26 cellular contexts compared by ENCODE assay signal in genomic region chr3:48459773-48460516, GRCh38. TPM values are rescaled to one million over a fixed set of nuclear protein-coding genes. Genes with fewer than 3 reads are reported as not detected.
DNase-seq lines count a peak whose midpoint lies in the region; ATAC-seq and TF ChIP-seq lines count a peak whose summit lies in the region.
"Had no signal": no experiment of that assay in that cellular context is flagged by ENCODE, and none has a peak within 500 bp of the region (broad histone marks: within the 10 kb centered on the region; RNA-seq: fewer than 3 reads in every experiment).

No MANE protein-coding gene starts in this region.

- H3K36me3 ChIP-seq in left lung, result peaks cover 0 to 86% of the 10 kb centered on the region in 2 donors

- H3K4me1 ChIP-seq in left lung, result peaks cover under 1 to 2% of the 10 kb centered on the region in 2 donors

- H3K27me3 ChIP-seq in left lung, result no peaks in the 10 kb centered on the region
- H3K27me3 ChIP-seq: BLaER1 had no signal

- POLR2A ChIA-PET in activated naive CD8-positive, alpha-beta T cell treated with anti-CD3 and anti-CD28 coated beads, Interleukin-2, amount 10 ng/mL, durations not matched to agents 7 days and 5 days (lab: Charles Lee), result interaction anchor here (1.5 kb wide), 1 partner anchor 21 kb away, joined by 7 read pairs; the partner anchor contains the start of gene CCDC51

- ATAC-seq in activated naive CD8-positive, alpha-beta T cell treated with anti-CD3 and anti-CD28 coated beads, Interleukin-2, amount 10 ng/mL, durations not matched to agents 7 days and 5 days (ENCODE audit: low read depth), result no peak
- ATAC-seq in left lung (peak; percentile 53), GM21447 (IDR thresholded peaks at IDR 0.05; ENCODE audit: unreplicated experiment) (no peak)
- ATAC-seq in stimulated activated effector memory CD8-positive, alpha-beta T cell treated with anti-CD3 and anti-CD28 coated beads, Interleukin-12 subunit alpha, Interleukin-12 subunit beta, amount 100 ng/mL, for 72 hours, result no peak
- ATAC-seq: HCT116 had no signal

- no peak overlapping the region for H3K4me3 Mint-ChIP-seq in activated naive CD8-positive, alpha-beta T cell treated with anti-CD3 and anti-CD28 coated beads, Interleukin-2, amount 10 ng/mL, durations not matched to agents 7 days and 5 days
- H3K4me3 Mint-ChIP-seq in activated naive CD8-positive, alpha-beta T cell treated with anti-CD3 and anti-CD28 coated beads for 36 hours, result no peak overlapping the region
- no peak overlapping the region for H3K4me3 Mint-ChIP-seq in stimulated activated effector memory CD8-positive, alpha-beta T cell treated with anti-CD3 and anti-CD28 coated beads, Interleukin-12 subunit alpha, Interleukin-12 subunit beta, amount 100 ng/mL, for 72 hours

- intact Hi-C loops in left lung (cut with DNase I), result loop anchor here in 1 of 2 donors (10.0 kb wide), 1 partner anchor 85 kb away; no protein-coding TSS in a partner anchor

- H3K27me3 Mint-ChIP-seq in activated naive CD8-positive, alpha-beta T cell treated with anti-CD3 and anti-CD28 coated beads, Interleukin-2, amount 10 ng/mL, durations not matched to agents 7 days and 5 days, result no peaks in the 10 kb centered on the region
- no peaks in the 10 kb centered on the region for H3K27me3 Mint-ChIP-seq in activated naive CD8-positive, alpha-beta T cell treated with anti-CD3 and anti-CD28 coated beads for 36 hours
- H3K27me3 Mint-ChIP-seq: CD4-positive, CD25-positive, alpha-beta regulatory T cell had no signal

- H3K36me3 Mint-ChIP-seq in activated naive CD8-positive, alpha-beta T cell treated with anti-CD3 and anti-CD28 coated beads, Interleukin-2, amount 10 ng/mL, durations not matched to agents 7 days and 5 days, result peaks cover 18% of the 10 kb centered on the region
- peaks cover 3% of the 10 kb centered on the region for H3K36me3 Mint-ChIP-seq in activated naive CD8-positive, alpha-beta T cell treated with anti-CD3 and anti-CD28 coated beads for 36 hours
- peaks cover 80% of the 10 kb centered on the region for H3K36me3 Mint-ChIP-seq in stimulated activated effector memory CD8-positive, alpha-beta T cell treated with anti-CD3 and anti-CD28 coated beads, Interleukin-12 subunit alpha, Interleukin-12 subunit beta, amount 100 ng/mL, for 72 hours

- no peak overlapping the region for H3K27ac ChIP-seq in left lung
- H3K27ac ChIP-seq: BLaER1, HL-60, PC-9 had no signal

- H3K9me3 ChIP-seq in left lung, result no peaks in the 10 kb centered on the region
- H3K9me3 ChIP-seq: BLaER1 had no signal

- DNase-seq in activated naive CD8-positive, alpha-beta T cell treated with anti-CD3 and anti-CD28 coated beads, Interleukin-2, amount 10 ng/mL, durations not matched to agents 7 days and 5 days, result peak; percentile 14
- no peak for DNase-seq in activated naive CD8-positive, alpha-beta T cell treated with anti-CD3 and anti-CD28 coated beads for 36 hours
- DNase-seq in cerebellar cortex (ENCODE audit: low spot score) (peak; percentile 92), left lung (no peak), NCI-H774 (lab: John Stamatoyannopoulos, UW) (no peak), cortex of kidney (lab: John Stamatoyannopoulos, UW) (no peak)
- no peak for DNase-seq in stimulated activated effector memory CD8-positive, alpha-beta T cell treated with anti-CD3 and anti-CD28 coated beads, Interleukin-12 subunit alpha, Interleukin-12 subunit beta, amount 100 ng/mL, for 72 hours (ENCODE audit: low spot score in 2 of 2)
- DNase-seq: 8988T; CD4-positive, CD25-positive, alpha-beta regulatory T cell; DMS153; DND-41; NCI-H1092; NCI-H1417 treated with DMSO at 0.1 percent for 48 hours; NCI-H1694 treated with DMSO at 0.1 percent for 48 hours; NCI-H2081; NCI-H2171 treated with DMSO at 0.1 percent for 48 hours; NCI-H524 treated with DMSO at 0.1 percent for 48 hours; NCI-H82; NK-92 treated with Interleukin-12 subunit alpha and Interleukin-12 subunit beta, amount 100 ng/mL, for 24 hours; PC-9; RPMI8226; SHP77 had no signal

- no peaks in the 10 kb centered on the region for H3K9me3 Mint-ChIP-seq in activated naive CD8-positive, alpha-beta T cell treated with anti-CD3 and anti-CD28 coated beads, Interleukin-2, amount 10 ng/mL, durations not matched to agents 7 days and 5 days
- no peaks in the 10 kb centered on the region for H3K9me3 Mint-ChIP-seq in activated naive CD8-positive, alpha-beta T cell treated with anti-CD3 and anti-CD28 coated beads for 36 hours
- H3K9me3 Mint-ChIP-seq in stimulated activated effector memory CD8-positive, alpha-beta T cell treated with anti-CD3 and anti-CD28 coated beads, Interleukin-12 subunit alpha, Interleukin-12 subunit beta, amount 100 ng/mL, for 72 hours, result no peaks in the 10 kb centered on the region
- H3K9me3 Mint-ChIP-seq: CD4-positive, CD25-positive, alpha-beta regulatory T cell had no signal

- H3K27ac Mint-ChIP-seq in activated naive CD8-positive, alpha-beta T cell treated with anti-CD3 and anti-CD28 coated beads, Interleukin-2, amount 10 ng/mL, durations not matched to agents 7 days and 5 days, result peak overlapping the region; percentile 67
- no peak overlapping the region for H3K27ac Mint-ChIP-seq in activated naive CD8-positive, alpha-beta T cell treated with anti-CD3 and anti-CD28 coated beads for 36 hours
- H3K27ac Mint-ChIP-seq in stimulated activated effector memory CD8-positive, alpha-beta T cell treated with anti-CD3 and anti-CD28 coated beads, Interleukin-12 subunit alpha, Interleukin-12 subunit beta, amount 100 ng/mL, for 72 hours, result peak overlapping the region; percentile 67

- no peak for TF ChIP-seq CTCF in left lung (IDR thresholded peaks at IDR 0.05)

- peaks cover 17% of the 10 kb centered on the region for H3K4me1 Mint-ChIP-seq in activated naive CD8-positive, alpha-beta T cell treated with anti-CD3 and anti-CD28 coated beads, Interleukin-2, amount 10 ng/mL, durations not matched to agents 7 days and 5 days
- peaks cover 3% of the 10 kb centered on the region for H3K4me1 Mint-ChIP-seq in activated naive CD8-positive, alpha-beta T cell treated with anti-CD3 and anti-CD28 coated beads for 36 hours
- H3K4me1 Mint-ChIP-seq in stimulated activated effector memory CD8-positive, alpha-beta T cell treated with anti-CD3 and anti-CD28 coated beads, Interleukin-12 subunit alpha, Interleukin-12 subunit beta, amount 100 ng/mL, for 72 hours, result no peaks in the 10 kb centered on the region

- H3K4me3 ChIP-seq in left lung, result no peak overlapping the region
- H3K4me3 ChIP-seq: BLaER1, PC-9 had no signal

RNA-seq across cellular contexts. Expression of gene ATRIP, which starts 13.4 kb away (rescaled TPM):
- total RNA-seq in activated naive CD8-positive, alpha-beta T cell treated with anti-CD3 and anti-CD28 coated beads, Interleukin-2, amount 10 ng/mL, durations not matched to agents 7 days and 5 days, result 10 to 100 TPM; 17.0 to 19.9 TPM
- total RNA-seq in activated naive CD8-positive, alpha-beta T cell treated with anti-CD3 and anti-CD28 coated beads for 36 hours, result 10 to 100 TPM; 17.3 to 17.9 TPM
- total RNA-seq in left lung, result 1 to 10 TPM; 7.4 to 9.9 TPM

RNA-seq across cellular contexts. Expression of gene TMA7, which starts 19.9 kb away (rescaled TPM):
- total RNA-seq in activated naive CD8-positive, alpha-beta T cell treated with anti-CD3 and anti-CD28 coated beads, Interleukin-2, amount 10 ng/mL, durations not matched to agents 7 days and 5 days, result 100 to 1,000 TPM; 260 to 263 TPM
- total RNA-seq in activated naive CD8-positive, alpha-beta T cell treated with anti-CD3 and anti-CD28 coated beads for 36 hours, result 100 to 1,000 TPM; 398 to 421 TPM
- 100 to 1,000 TPM; 174 to 211 TPM for total RNA-seq in left lung

RNA-seq across cellular contexts. Expression of gene CCDC51, which starts 20.0 kb away (rescaled TPM):
- total RNA-seq in activated naive CD8-positive, alpha-beta T cell treated with anti-CD3 and anti-CD28 coated beads, Interleukin-2, amount 10 ng/mL, durations not matched to agents 7 days and 5 days, result 10 to 100 TPM; 11.5 to 12.2 TPM
- total RNA-seq in activated naive CD8-positive, alpha-beta T cell treated with anti-CD3 and anti-CD28 coated beads for 36 hours, result 10 to 100 TPM; 28.2 to 29.5 TPM
- 10 to 100 TPM; 13.4 to 14.7 TPM for total RNA-seq in left lung

RNA-seq across cellular contexts. Expression of gene PLXNB1, which starts 30.1 kb away (rescaled TPM):
- 1 to 10 TPM; 4.5 to 6.2 TPM for total RNA-seq in activated naive CD8-positive, alpha-beta T cell treated with anti-CD3 and anti-CD28 coated beads, Interleukin-2, amount 10 ng/mL, durations not matched to agents 7 days and 5 days
- 1 to 10 TPM; 1.6 to 2.4 TPM for total RNA-seq in activated naive CD8-positive, alpha-beta T cell treated with anti-CD3 and anti-CD28 coated beads for 36 hours
- 100 to 1,000 TPM in 1 of 2 donors, 10 to 100 TPM in 1; 65.0 to 128 TPM for total RNA-seq in left lung

RNA-seq across cellular contexts. Expression of gene SHISA5, which starts 44.0 kb away (rescaled TPM):
- 100 to 1,000 TPM; 215 to 224 TPM for total RNA-seq in activated naive CD8-positive, alpha-beta T cell treated with anti-CD3 and anti-CD28 coated beads, Interleukin-2, amount 10 ng/mL, durations not matched to agents 7 days and 5 days
- 10 to 100 TPM; 68.8 to 73.5 TPM for total RNA-seq in activated naive CD8-positive, alpha-beta T cell treated with anti-CD3 and anti-CD28 coated beads for 36 hours
- 100 to 1,000 TPM; 179 to 206 TPM for total RNA-seq in left lung

Comparison
In these comparisons a context has a peak if more than half of its experiments do, and no peak if none do; other contexts are left out.
1. DNase-seq: peak in activated naive CD8-positive, alpha-beta T cell treated with anti-CD3 and anti-CD28 coated beads, Interleukin-2, amount 10 ng/mL, durations not matched to agents 7 days and 5 days (single experiment) and cerebellar cortex (single experiment); none in activated naive CD8-positive, alpha-beta T cell treated with anti-CD3 and anti-CD28 coated beads for 36 hours (single experiment), left lung (0 of 2), stimulated activated effector memory CD8-positive, alpha-beta T cell treated with anti-CD3 and anti-CD28 coated beads, Interleukin-12 subunit alpha, Interleukin-12 subunit beta, amount 100 ng/mL, for 72 hours (0 of 2), NCI-H774 (single experiment) and cortex of kidney (single experiment).